Comparison of ENCODE assay signal across 21 cellular contexts in genomic region chr2:126586321-126586720, GRCh38.
"Had no signal": no experiment of that assay in that cellular context is flagged by ENCODE, and none has a peak within 500 bp of the region (broad histone marks: within the 10 kb centered on the region; RNA-seq: fewer than 3 reads in every experiment).

No MANE protein-coding gene starts in this region.

- ATAC-seq: activated CD4-positive, CD25-positive, alpha-beta regulatory T cell treated with anti-CD3 and anti-CD28 coated beads, Interleukin-2, amount 50 U/mL, for 24 hours; activated CD8-positive, alpha-beta T cell treated with anti-CD3 and anti-CD28 coated beads, Interleukin-2, amount 10 ng/mL, durations not matched to agents 7 days and 5 days; activated naive CD8-positive, alpha-beta T cell treated with anti-CD3 and anti-CD28 coated beads, Interleukin-2, amount 50 U/mL, for 24 hours; mucosa of descending colon had no signal

- H3K36me3 ChIP-seq: brain microvascular endothelial cell, ovary, sigmoid colon, tibial artery had no signal

- H3K27ac ChIP-seq: brain microvascular endothelial cell, coronary artery, ovary, psoas muscle, sigmoid colon, tibial artery had no signal

- H3K9me3 ChIP-seq: mucosa of descending colon, ovary, psoas muscle, sigmoid colon, tibial artery had no signal

- H3K27me3 ChIP-seq: brain microvascular endothelial cell, ovary, sigmoid colon had no signal

- H3K4me1 ChIP-seq: psoas muscle, sigmoid colon, tibial artery had no signal

- H3K4me3 ChIP-seq: coronary artery, mucosa of descending colon, ovary, psoas muscle, sigmoid colon, tibial artery had no signal

- DNase-seq: activated CD4-positive, alpha-beta T cell treated with anti-CD3 and anti-CD28 coated beads, Interleukin-2, amount 10 ng/mL, durations not matched to agents 7 days and 5 days; activated CD8-positive, alpha-beta T cell treated with anti-CD3 and anti-CD28 coated beads, Interleukin-2, amount 10 ng/mL, durations not matched to agents 7 days and 5 days; activated naive CD4-positive, alpha-beta T cell treated with anti-CD3 and anti-CD28 coated beads, Interleukin-2, amount 10 ng/mL, durations not matched to agents 7 days and 5 days; activated naive CD8-positive, alpha-beta T cell treated with anti-CD3 and anti-CD28 coated beads, Interleukin-2, amount 50 U/mL, for 24 hours; activated T-cell treated with anti-CD3 and anti-CD28 coated beads, Interleukin-2, amount 50 U/mL, for 24 hours; aorta; brain microvascular endothelial cell; effector CD4-positive, alpha-beta T cell; hippocampal formation; islet precursor cell; mesenchymal stem cell; mucosa of descending colon; naive B cell; ovary; psoas muscle; sigmoid colon; stimulated activated naive CD4-positive, alpha-beta T cell treated with Interleukin-2 at 50 U/mL for 16 hours; substantia nigra; tibial artery had no signal
